Comparison of ENCODE assay signal across 1 cellular context in genomic region chr16:3454631-3455147, GRCh38.
TF ChIP-seq lines count a peak whose summit lies in the region.

No MANE protein-coding gene starts in this region.

TF ChIP-seq in WTC11, 78 proteins besides CTCF, POLR2A, EP300 and RAD21:
- no peak for TF ChIP-seq ZNF317 (CRISPR knock-in tag; IDR thresholded peaks at IDR 0.05; ENCODE audit: borderline replicate concordance, low read depth)
- TF ChIP-seq ZBTB43 (CRISPR knock-in tag; IDR thresholded peaks at IDR 0.05): no peak
- TF ChIP-seq TP53 (CRISPR knock-in tag; IDR thresholded peaks at IDR 0.05): no peak
- TF ChIP-seq ATF3 (CRISPR knock-in tag; conservative IDR thresholded peaks at IDR 0.05): no peak
- no peak for TF ChIP-seq HMGXB4 (CRISPR knock-in tag; IDR thresholded peaks at IDR 0.05)
- TF ChIP-seq EMX1 (CRISPR knock-in tag; IDR thresholded peaks at IDR 0.05): no peak
- no peak for TF ChIP-seq ZNF281 (CRISPR knock-in tag; IDR thresholded peaks at IDR 0.05)
- no peak for TF ChIP-seq NR3C1 (CRISPR knock-in tag; conservative IDR thresholded peaks at IDR 0.05; ENCODE audit: low read depth)
- no peak for TF ChIP-seq HMGA2 (CRISPR knock-in tag; IDR thresholded peaks at IDR 0.05)
TF ChIP-seq in WTC11: peak in this region for 0.
